17 cellular contexts compared by ENCODE assay signal in the genomic region with DNA sequence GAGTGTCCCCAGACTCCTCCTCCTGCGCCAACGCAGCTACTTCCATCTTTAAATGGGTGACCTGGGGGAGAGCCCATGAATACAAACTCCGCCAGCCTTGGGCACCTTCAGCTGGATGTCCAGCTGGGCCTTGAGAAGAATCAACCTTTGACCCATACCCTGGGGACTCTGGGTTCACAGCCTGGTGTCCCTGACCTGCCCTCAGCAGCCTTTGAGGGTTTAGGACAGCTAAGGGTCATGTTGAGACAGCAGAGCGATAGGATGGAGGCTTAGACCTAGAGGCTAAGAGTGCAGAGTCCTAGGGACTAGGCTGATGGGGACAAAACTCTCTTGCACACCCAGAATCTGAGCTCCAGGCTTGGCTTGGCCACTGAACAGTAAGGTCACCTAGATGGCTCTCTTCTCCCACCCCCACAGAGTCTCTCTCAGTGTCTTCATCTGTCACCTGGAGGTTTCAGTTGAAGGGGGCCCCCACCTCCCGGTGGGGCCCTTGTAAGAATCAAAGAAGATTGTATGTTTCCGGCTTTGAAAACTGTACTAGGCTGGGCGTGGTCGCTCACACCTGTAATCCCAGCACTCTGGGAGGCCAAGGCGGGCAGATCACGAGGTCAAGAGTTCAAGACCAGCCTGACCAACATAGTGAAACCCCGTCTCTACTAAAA. TPM values are rescaled to one million over a fixed set of nuclear protein-coding genes. Genes with fewer than 3 reads are reported as not detected.
A peak's percentile ranks its signal among the peaks of the same experiment; 100 is the strongest.
DNase-seq lines count a peak whose midpoint lies in the region; ATAC-seq and TF ChIP-seq lines count a peak whose summit lies in the region.
"Had no signal": no experiment of that assay in that cellular context is flagged by ENCODE, and none has a peak within 500 bp of the region (broad histone marks: within the 10 kb centered on the region; RNA-seq: fewer than 3 reads in every experiment).

No MANE protein-coding gene starts in this region.

- WGBS in liver = 80% methylated on average over 11 of the region's 11 CpGs
- 87 to 94% (median 90%) methylated on average over 11 of the region's 11 CpGs for WGBS in ovary, 3 donors

- intact Hi-C loops in ovary (cut with DNase I) = no loop called here

- no peak for TF ChIP-seq EP300 in ovary (IDR thresholded peaks at IDR 0.05)

- H3K4me3 ChIP-seq in RWPE2 (ENCODE audit: severe bottlenecking) (no peak overlapping the region), liver (ENCODE audit: low read depth in 1 of 3, low read length in 3 of 3) (no peak overlapping the region), ovary (no peak overlapping the region), MG63 (no peak overlapping the region)
- H3K4me3 ChIP-seq: mucosa of descending colon, thyroid gland had no signal

- TF ChIP-seq POLR2A in ovary (IDR thresholded peaks at IDR 0.05) = no peak

- peak overlapping the region; percentile 60 for H3K27ac Mint-ChIP-seq in T-helper 2 cell treated with Interferon-gamma antibody and Interleukin-4, amounts not matched to agents 5 μg/mL and 100 μg/mL, for 36 hours

- H3K27me3 ChIP-seq in RWPE2 (ENCODE audit: insufficient read depth, poor library complexity, severe bottlenecking) = no peaks in the 10 kb centered on the region
- H3K27me3 ChIP-seq in liver (ENCODE audit: control insufficient read depth in 4 of 4, insufficient read depth in 4 of 4, low read length in 3 of 4) = no peaks in the 10 kb centered on the region
- no peaks in the 10 kb centered on the region for H3K27me3 ChIP-seq in ovary
- H3K27me3 ChIP-seq in MG63 = no peaks in the 10 kb centered on the region
- H3K27me3 ChIP-seq: thyroid gland had no signal

- no peak overlapping the region for H3K4me3 Mint-ChIP-seq in T-helper 2 cell treated with Interferon-gamma antibody and Interleukin-4, amounts not matched to agents 5 μg/mL and 100 μg/mL, for 36 hours
- H3K4me3 Mint-ChIP-seq: activated T-helper 1 cell treated with anti-CD3 and anti-CD28 coated beads, Interleukin-12 subunit alpha, Interleukin-12 subunit beta, Interleukin-2, Interleukin-4 antibody, amounts not matched to agents 30 ng/mL and 10 ng/mL and 1 ng/mL, durations not matched to agents 14 hours and 24 hours and 36 hours had no signal

- TF ChIP-seq CTCF in RWPE2 (IDR thresholded peaks at IDR 0.05; ENCODE audit: poor library complexity, severe bottlenecking) (no peak), liver (IDR thresholded peaks at IDR 0.05; ENCODE audit: low read depth, low read length, missing input control) (no peak), ovary (IDR thresholded peaks at IDR 0.05) (no peak)

- H3K4me1 ChIP-seq in RWPE2 (ENCODE audit: insufficient read depth, poor library complexity, severe bottlenecking) (peaks cover 33% of the 10 kb centered on the region), liver (ENCODE audit: control insufficient read depth in 4 of 4, insufficient read depth in 4 of 4, low read length in 3 of 4) (peaks cover 0 to 10% (median 5%) of the 10 kb centered on the region in 4 donors), ovary (ENCODE audit: insufficient read depth) (no peaks in the 10 kb centered on the region)
- H3K4me1 ChIP-seq: parathyroid adenoma, thyroid gland had no signal

- no peaks in the 10 kb centered on the region for H3K27me3 Mint-ChIP-seq in T-helper 2 cell treated with Interferon-gamma antibody and Interleukin-4, amounts not matched to agents 5 μg/mL and 100 μg/mL, for 36 hours (ENCODE audit: low read depth)

- H3K9me3 ChIP-seq in RWPE2 (ENCODE audit: severe bottlenecking) (no peaks in the 10 kb centered on the region), liver (ENCODE audit: control insufficient read depth in 4 of 4, low read length in 3 of 4) (no peaks in the 10 kb centered on the region), ovary (no peaks in the 10 kb centered on the region), MG63 (no peaks in the 10 kb centered on the region)
- H3K9me3 ChIP-seq: mucosa of descending colon, thyroid gland had no signal

- H3K4me1 Mint-ChIP-seq in T-helper 2 cell treated with Interferon-gamma antibody and Interleukin-4, amounts not matched to agents 5 μg/mL and 100 μg/mL, for 36 hours (ENCODE audit: low read depth) = peaks cover 56% of the 10 kb centered on the region

- no peak overlapping the region for H3K9ac ChIP-seq in liver (ENCODE audit: low read depth in 1 of 2, low read length in 2 of 2)
- H3K9ac ChIP-seq: parathyroid adenoma had no signal

- DNase-seq in T-helper 2 cell treated with Interferon-gamma antibody and Interleukin-4, amounts not matched to agents 5 μg/mL and 100 μg/mL, for 36 hours (ENCODE audit: low spot score) = no peak
- no peak for DNase-seq in T-helper 2 cell
- DNase-seq in RWPE2 (ENCODE audit: low spot score) = no peak
- no peak for DNase-seq in ovary
- no peak for DNase-seq in MG63
- DNase-seq: GF-D8, Kasumi-1, mucosa of descending colon, NCI-H1930, thyroid gland, WERI-Rb-1 had no signal

- H3K36me3 Mint-ChIP-seq in T-helper 2 cell treated with Interferon-gamma antibody and Interleukin-4, amounts not matched to agents 5 μg/mL and 100 μg/mL, for 36 hours (ENCODE audit: low read depth) = no peaks in the 10 kb centered on the region

- peak overlapping the region; percentile 62 for H3K27ac ChIP-seq in RWPE2 (ENCODE audit: poor library complexity, severe bottlenecking)
- H3K27ac ChIP-seq in liver (ENCODE audit: low read depth in 1 of 2, low read length in 2 of 2) = no peak overlapping the region
- H3K27ac ChIP-seq in ovary = no peak overlapping the region
- H3K27ac ChIP-seq: parathyroid adenoma, thyroid gland, WERI-Rb-1 had no signal

- H3K36me3 ChIP-seq in RWPE2 (ENCODE audit: low read depth) (no peaks in the 10 kb centered on the region), liver (ENCODE audit: control insufficient read depth in 4 of 4, insufficient read depth in 3 of 4, low read depth in 1 of 4, low read length in 3 of 4) (no peaks in the 10 kb centered on the region), ovary (no peaks in the 10 kb centered on the region), MG63 (no peaks in the 10 kb centered on the region)
- H3K36me3 ChIP-seq: thyroid gland, WERI-Rb-1 had no signal

- H3K9me3 Mint-ChIP-seq in T-helper 2 cell treated with Interferon-gamma antibody and Interleukin-4, amounts not matched to agents 5 μg/mL and 100 μg/mL, for 36 hours = no peaks in the 10 kb centered on the region
- H3K9me3 Mint-ChIP-seq: activated T-helper 1 cell treated with anti-CD3 and anti-CD28 coated beads, Interleukin-12 subunit alpha, Interleukin-12 subunit beta, Interleukin-2, Interleukin-4 antibody, amounts not matched to agents 30 ng/mL and 10 ng/mL and 1 ng/mL, durations not matched to agents 14 hours and 24 hours and 36 hours had no signal

- TF ChIP-seq RAD21 in liver (IDR thresholded peaks at IDR 0.05) = peak in 1 of 2 donors; percentile 31

- peak; percentile 65 for ATAC-seq in GM21526 (IDR thresholded peaks at IDR 0.05; ENCODE audit: low FRiP score, unreplicated experiment)
- no peak for ATAC-seq in RWPE2 (ENCODE audit: low read depth)
- ATAC-seq in GM18907 (IDR thresholded peaks at IDR 0.05; ENCODE audit: unreplicated experiment) = no peak
- ATAC-seq: mucosa of descending colon had no signal

TF ChIP-seq in liver, 16 proteins besides CTCF, POLR2A, EP300 and RAD21:
- no peak for TF ChIP-seq FOXA1 (IDR thresholded peaks at IDR 0.05)
- no peak for TF ChIP-seq YY1 (IDR thresholded peaks at IDR 0.05)
- TF ChIP-seq NR2F2 (IDR thresholded peaks at IDR 0.05) = peak; percentile 75
- TF ChIP-seq, protein P1, sequence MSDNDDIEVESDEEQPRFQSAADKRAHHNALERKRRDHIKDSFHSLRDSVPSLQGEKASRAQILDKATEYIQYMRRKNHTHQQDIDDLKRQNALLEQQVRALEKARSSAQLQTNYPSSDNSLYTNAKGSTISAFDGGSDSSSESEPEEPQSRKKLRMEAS (IDR thresholded peaks at IDR 0.05) = no peak
- peak; percentile 52 for TF ChIP-seq SP1 (IDR thresholded peaks at IDR 0.05)
- peak; percentile 85 to 94 for TF ChIP-seq RXRA (IDR thresholded peaks at IDR 0.05)
- TF ChIP-seq JUND (IDR thresholded peaks at IDR 0.05) = no peak
- TF ChIP-seq, protein P2, sequence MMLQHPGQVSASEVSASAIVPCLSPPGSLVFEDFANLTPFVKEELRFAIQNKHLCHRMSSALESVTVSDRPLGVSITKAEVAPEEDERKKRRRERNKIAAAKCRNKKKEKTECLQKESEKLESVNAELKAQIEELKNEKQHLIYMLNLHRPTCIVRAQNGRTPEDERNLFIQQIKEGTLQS (IDR thresholded peaks at IDR 0.05) = no peak
- peak; percentile 73 for TF ChIP-seq HNF4G (IDR thresholded peaks at IDR 0.05)
- TF ChIP-seq GABPA (IDR thresholded peaks at IDR 0.05 in 1 of 2, conservative IDR thresholded peaks at IDR 0.05 in 1 of 2) = no peak
- TF ChIP-seq HNF4A (conservative IDR thresholded peaks at IDR 0.05) = peak; percentile 86 to 95

RNA-seq across cellular contexts. Expression of a gene that starts 6.7 kb away (rescaled TPM):
- total RNA-seq in liver (100 to 1,000 TPM in 1 of 2 donors, 10 to 100 TPM in 1; 60.5 to 109 TPM), ovary (10 to 100 TPM in 3 of 7 donors, 1 to 10 TPM in 4; 7.4 to 47.2 (median 9.9) TPM)
- polyA plus RNA-seq in liver (100 to 1,000 TPM in 1 of 2 donors, 10 to 100 TPM in 1; 65.7 to 124 TPM), ovary (1 to 10 TPM; 5.6 to 6.6 TPM)
- 19.7 TPM in 1 of 2 replicates, not detected in the other for total RNA-seq in MG63 (2014; rRNA removed; shearing (Covaris generic); ENCODE audit: low replicate concordance)

RNA-seq across cellular contexts. Expression of a gene that starts 19.6 kb away (rescaled TPM):
- total RNA-seq in liver (10 to 100 TPM; 10.6 to 20.2 TPM), ovary (10 to 100 TPM; 11.7 to 50.5 (median 27.4) TPM)
- polyA plus RNA-seq in liver (10 to 100 TPM in 1 of 2 donors, 1 to 10 TPM in 1; 8.8 to 16.9 TPM), ovary (10 to 100 TPM; 14.5 to 17.6 TPM)
- 16.6 and 38.6 TPM in 2 replicates for total RNA-seq in MG63 (2014; rRNA removed; shearing (Covaris generic); ENCODE audit: low replicate concordance)

RNA-seq across cellular contexts. Expression of a gene that starts 51.8 kb away (rescaled TPM):
- total RNA-seq in liver = 10 to 100 TPM in 1 of 2 donors, 1 to 10 TPM in 1; 4.8 to 17.1 TPM
- polyA plus RNA-seq in liver = 10 to 100 TPM; 11.9 to 22.3 TPM
- total RNA-seq in ovary = 1 to 10 TPM; 1.1 to 3.8 (median 2.2) TPM
- 1 to 10 TPM; 2.0 to 3.2 TPM for polyA plus RNA-seq in ovary
- total RNA-seq in MG63 (2014; rRNA removed; shearing (Covaris generic); ENCODE audit: low replicate concordance) = not detected in 2 replicates
- total RNA-seq: activated T-helper 1 cell treated with anti-CD3 and anti-CD28 coated beads, Interleukin-12 subunit alpha, Interleukin-12 subunit beta, Interleukin-2, Interleukin-4 antibody, amounts not matched to agents 30 ng/mL and 10 ng/mL and 1 ng/mL, durations not matched to agents 14 hours and 24 hours and 36 hours; glomerular endothelial cell had no signal
